ENCODE assay signal across 8 cellular contexts in genomic region chr3:49930241-49930690, GRCh38. TPM values are rescaled to one million over a fixed set of nuclear protein-coding genes. Genes with fewer than 3 reads are reported as not detected.
DNase-seq lines count a peak whose midpoint lies in the region; ATAC-seq and TF ChIP-seq lines count a peak whose summit lies in the region.

No MANE protein-coding gene starts in this region.

- no peaks in the 10 kb centered on the region; the same call in 1 of the 2 replicates for H3K36me3 ChIP-seq in BJ (ENCODE audit: control insufficient read depth, insufficient read depth, low read length)
- H3K36me3 ChIP-seq in OCI-LY1 (ENCODE audit: insufficient read depth, low read length), result no peaks in the 10 kb centered on the region
- H3K36me3 ChIP-seq in endodermal cell (ENCODE audit: control insufficient read depth, insufficient read depth, low read length), result no peaks in the 10 kb centered on the region
- H3K36me3 ChIP-seq in neural progenitor cell, result no peaks in the 10 kb centered on the region

- H3K4me2 ChIP-seq in OCI-LY1 (ENCODE audit: low read length) (peak overlapping the region; percentile 95), neural progenitor cell (peak overlapping the region; percentile 94)

- H3K4me3 Mint-ChIP-seq in endodermal cell (peak overlapping the region; percentile 73), neural progenitor cell (peak overlapping the region; percentile 87)

- H3K27ac Mint-ChIP-seq in endodermal cell, result peak overlapping the region; percentile 84
- peak overlapping the region; percentile 62 for H3K27ac Mint-ChIP-seq in neural progenitor cell

- H3K4me3 ChIP-seq in BJ (ENCODE audit: low read depth, low read length), result peak overlapping the region; percentile 90; the same call in 1 of the 2 replicates
- H3K4me3 ChIP-seq in OCI-LY1 (ENCODE audit: low read depth, low read length, poor library complexity, severe bottlenecking), result peak overlapping the region; percentile 83
- peak overlapping the region; percentile 82 for H3K4me3 ChIP-seq in endodermal cell (ENCODE audit: low read length)
- H3K4me3 ChIP-seq in neural progenitor cell, result peak overlapping the region; percentile 84

- no peaks in the 10 kb centered on the region for H3K27me3 Mint-ChIP-seq in endodermal cell (ENCODE audit: insufficient read depth)
- H3K27me3 Mint-ChIP-seq in neural progenitor cell (ENCODE audit: insufficient read depth, low read depth), result peaks cover 7% of the 10 kb centered on the region

- H3K4me1 ChIP-seq in OCI-LY1 (ENCODE audit: insufficient read depth, low read length, severe bottlenecking) (peaks cover 30% of the 10 kb centered on the region), endodermal cell (ENCODE audit: control insufficient read depth, insufficient read depth, low read length) (peaks cover 6% of the 10 kb centered on the region), neural progenitor cell (peaks cover 16% of the 10 kb centered on the region)

- H3K4me1 Mint-ChIP-seq in endodermal cell, result peaks cover 14% of the 10 kb centered on the region
- H3K4me1 Mint-ChIP-seq in neural progenitor cell, result peaks cover 18% of the 10 kb centered on the region

- no peaks in the 10 kb centered on the region for H3K9me2 ChIP-seq in OCI-LY1 (ENCODE audit: low read depth, low read length)

- H4K20me1 ChIP-seq in OCI-LY1 (ENCODE audit: insufficient read depth, low read length) (no peaks in the 10 kb centered on the region), neural progenitor cell (ENCODE audit: low read depth) (no peaks in the 10 kb centered on the region)

- H3K27ac ChIP-seq in OCI-LY1 (ENCODE audit: low read depth, low read length, poor library complexity, severe bottlenecking) (peak overlapping the region; percentile 59), endodermal cell (ENCODE audit: low read depth, low read length) (no peak overlapping the region), neural progenitor cell (no peak overlapping the region)

- DNase-seq in BJ (ENCODE audit: low read depth), result no peak
- peak; percentile 58 for DNase-seq in endodermal cell
- no peak for DNase-seq in neural progenitor cell (ENCODE audit: low spot score)
- DNase-seq in ecto neural progenitor cell (ENCODE audit: low spot score), result no peak
- DNase-seq in foreskin melanocyte, result no peak

- peak overlapping the region; percentile 78 for H3K9ac ChIP-seq in OCI-LY1 (ENCODE audit: low read length)
- H3K9ac ChIP-seq in endodermal cell (ENCODE audit: extremely low read depth, low read length, poor library complexity, severe bottlenecking), result no peak overlapping the region
- no peak overlapping the region for H3K9ac ChIP-seq in neural progenitor cell

- ATAC-seq in HG03039 (IDR thresholded peaks at IDR 0.05; ENCODE audit: unreplicated experiment) (no peak), GM18870 (IDR thresholded peaks at IDR 0.05; ENCODE audit: unreplicated experiment) (no peak)

- TF ChIP-seq CTCF in BJ (IDR thresholded peaks at IDR 0.05; ENCODE audit: insufficient read depth, low read depth, low read length), result no peak
- no peak for TF ChIP-seq CTCF in OCI-LY1 (IDR thresholded peaks at IDR 0.05; ENCODE audit: low read length)
- no peak for TF ChIP-seq CTCF in endodermal cell (conservative IDR thresholded peaks at IDR 0.05)
- no peak for TF ChIP-seq CTCF in neural progenitor cell (IDR thresholded peaks at IDR 0.05)

- WGBS in endodermal cell (ENCODE audit: insufficient coverage in 1 of 2, insufficient read length in 1 of 2), 2 experiments, result 75 to 90% methylated on average over 10 to 15 of the region's 15 CpGs

- H3K79me2 ChIP-seq in OCI-LY1 (ENCODE audit: insufficient read depth, low read length) (no peaks in the 10 kb centered on the region), neural progenitor cell (ENCODE audit: low read depth) (no peaks in the 10 kb centered on the region)

- POLR2A ChIA-PET in BJ (lab: Charles Lee), result interaction anchor here (0.6 to 1.0 kb wide), 2 partner anchors 10 to 77 kb away, joined by 4 to 9 read pairs; partner anchors contain the start of gene RBM6

- H3F3A ChIP-seq in OCI-LY1 (ENCODE audit: insufficient read depth, low read length) (no peaks in the 10 kb centered on the region), neural progenitor cell (ENCODE audit: low read depth) (peaks cover 23% of the 10 kb centered on the region)

- H3K27me3 ChIP-seq in BJ (ENCODE audit: control insufficient read depth, insufficient read depth, low read length), result no peaks in the 10 kb centered on the region
- no peaks in the 10 kb centered on the region for H3K27me3 ChIP-seq in OCI-LY1 (ENCODE audit: insufficient read depth, low read length)
- no peaks in the 10 kb centered on the region for H3K27me3 ChIP-seq in endodermal cell (ENCODE audit: control insufficient read depth, insufficient read depth, low read length, poor library complexity, severe bottlenecking)
- H3K27me3 ChIP-seq in neural progenitor cell, result no peaks in the 10 kb centered on the region

- CTCF ChIA-PET in BJ (lab: Yijun Ruan, JAX), result interaction anchor here (1.3 to 1.7 kb wide), 5 partner anchors 10 to 139 kb away, joined by 3 to 6 read pairs (median 5); partner anchors contain the start of gene RBM6

- H3K9me3 Mint-ChIP-seq in endodermal cell (no peaks in the 10 kb centered on the region), neural progenitor cell (no peaks in the 10 kb centered on the region)

- H3K9me3 ChIP-seq in OCI-LY1 (ENCODE audit: low read length), result no peaks in the 10 kb centered on the region
- no peaks in the 10 kb centered on the region for H3K9me3 ChIP-seq in endodermal cell (ENCODE audit: control insufficient read depth, low read length)
- no peaks in the 10 kb centered on the region for H3K9me3 ChIP-seq in neural progenitor cell (ENCODE audit: low read depth)

- H2AFZ ChIP-seq in OCI-LY1 (ENCODE audit: low read length) (peak overlapping the region; percentile 88; the same call in 1 of the 2 replicates), neural progenitor cell (replicated peaks) (peak overlapping the region; percentile 98)

- H3K36me3 Mint-ChIP-seq in endodermal cell (ENCODE audit: low read depth) (no peaks in the 10 kb centered on the region), neural progenitor cell (no peaks in the 10 kb centered on the region)

RNA-seq across cellular contexts. Expression of gene MON1A, which starts 0.7 kb away (rescaled TPM):
- 9.5 and 14.1 TPM in 2 replicates for polyA plus RNA-seq in BJ (2011; rRNA removed)
- 5.7 and 7.6 TPM in 2 replicates for polyA minus RNA-seq in BJ (2011; rRNA and poly(A)+ RNA removed)
- total RNA-seq in endodermal cell (1 to 10 TPM; 4.1 to 6.2 TPM), neural progenitor cell (ENCODE audit: low replicate concordance) (1.9 and 4.5 TPM in 2 replicates)
- polyA plus RNA-seq in endodermal cell (2013, experiment 1 of 2), result 9.5 TPM
- 8.8 TPM for polyA plus RNA-seq in endodermal cell (2013, experiment 2 of 2)

RNA-seq across cellular contexts. Expression of gene RBM6, which starts 9.7 kb away (rescaled TPM):
- polyA plus RNA-seq in BJ (2011; rRNA removed), result 33.4 and 46.6 TPM in 2 replicates
- 13.9 and 17.0 TPM in 2 replicates for polyA minus RNA-seq in BJ (2011; rRNA and poly(A)+ RNA removed)
- total RNA-seq in endodermal cell (100 to 1,000 TPM; 116 to 168 TPM), neural progenitor cell (ENCODE audit: low replicate concordance) (126 and 170 TPM in 2 replicates)
- polyA plus RNA-seq in endodermal cell (2013, experiment 1 of 2), result 131 TPM
- polyA plus RNA-seq in endodermal cell (2013, experiment 2 of 2), result 115 TPM

RNA-seq across cellular contexts. Expression of gene MST1R, which starts 26.6 kb away (rescaled TPM):
- polyA plus RNA-seq in BJ (2011; rRNA removed), result 0.17 and 0.64 TPM in 2 replicates
- polyA minus RNA-seq in BJ (2011; rRNA and poly(A)+ RNA removed), result 0.51 and 0.76 TPM in 2 replicates
- total RNA-seq in endodermal cell, result 10 to 100 TPM in 1 of 2 donors, 1 to 10 TPM in 1; 6.8 to 11.2 TPM
- polyA plus RNA-seq in endodermal cell (2013, experiment 1 of 2), result 1.9 TPM
- polyA plus RNA-seq in endodermal cell (2013, experiment 2 of 2), result 0.83 TPM
- 0.32 and 1.8 TPM in 2 replicates for total RNA-seq in neural progenitor cell (ENCODE audit: low replicate concordance)
